ENCODE assay signal across 31 cellular contexts in genomic region chr18:60122339-60122738, GRCh38.
"Had no signal": no experiment of that assay in that cellular context is flagged by ENCODE, and none has a peak within 500 bp of the region (broad histone marks: within the 10 kb centered on the region; RNA-seq: fewer than 3 reads in every experiment).

No MANE protein-coding gene starts in this region.

- H3K9me3 Mint-ChIP-seq: brain had no signal

- H3K27me3 Mint-ChIP-seq: activated naive CD8-positive, alpha-beta T cell; memory B cell; stimulated activated memory B cell treated with anti-CD40 and anti-IgM and Interleukin-4, amounts not matched to agents 10 μg/mL and 1 μg/mL and 100 μg/mL, for 72 hours; T-helper 17 cell had no signal

- ATAC-seq: activated T-cell treated with anti-CD3 and anti-CD28 coated beads, Interleukin-2, amount 50 U/mL, for 72 hours; esophagus mucosa; heart left ventricle; naive thymus-derived CD8-positive, alpha-beta T cell; stimulated activated memory B cell treated with anti-CD40 and anti-IgM and Interleukin-4, amounts not matched to agents 10 μg/mL and 1 μg/mL and 100 μg/mL, for 72 hours; T-helper 17 cell had no signal

- H3K27me3 ChIP-seq: ascending aorta, cardiac muscle cell, heart left ventricle, right atrium auricular region, stomach, suprapubic skin, tibial nerve had no signal

- H3K36me3 Mint-ChIP-seq: activated naive CD8-positive, alpha-beta T cell; brain; immature natural killer cell; memory B cell; naive thymus-derived CD8-positive, alpha-beta T cell; stimulated activated memory B cell treated with anti-CD40 and anti-IgM and Interleukin-4, amounts not matched to agents 10 μg/mL and 1 μg/mL and 100 μg/mL, for 72 hours had no signal

- H3K4me3 Mint-ChIP-seq: activated naive CD8-positive, alpha-beta T cell; activated T-cell treated with anti-CD3 and anti-CD28 coated beads, Interleukin-2, amount 50 U/mL, for 72 hours; brain; endodermal cell; immature natural killer cell; memory B cell; naive thymus-derived CD8-positive, alpha-beta T cell; neural crest cell; stimulated activated memory B cell treated with anti-CD40 and anti-IgM and Interleukin-4, amounts not matched to agents 10 μg/mL and 1 μg/mL and 100 μg/mL, for 72 hours; T-helper 17 cell had no signal

- H3K27ac ChIP-seq: ascending aorta, cardiac muscle cell, heart left ventricle, parathyroid adenoma, right atrium auricular region, stomach, suprapubic skin, tibial nerve, VCaP had no signal

- H3K27ac Mint-ChIP-seq: activated naive CD8-positive, alpha-beta T cell; activated T-cell treated with anti-CD3 and anti-CD28 coated beads, Interleukin-2, amount 50 U/mL, for 72 hours; brain; endodermal cell; immature natural killer cell; memory B cell; naive thymus-derived CD8-positive, alpha-beta T cell; stimulated activated memory B cell treated with anti-CD40 and anti-IgM and Interleukin-4, amounts not matched to agents 10 μg/mL and 1 μg/mL and 100 μg/mL, for 72 hours; T-helper 17 cell had no signal

- DNase-seq: activated CD4-positive, alpha-beta T cell treated with anti-CD3 and anti-CD28 coated beads for 4 hours; activated CD4-positive, alpha-beta T cell treated with anti-CD3 and anti-CD28 coated beads, Interleukin-2, amount 50 U/mL, for 4 hours; activated effector memory CD4-positive, alpha-beta T cell treated with Interleukin-2 at 50 U/mL for 16 hours; activated naive CD4-positive, alpha-beta T cell treated with Interleukin-2 at 50 U/mL for 16 hours; activated T-cell treated with anti-CD3 and anti-CD28 coated beads for 4 hours; activated T-cell treated with anti-CD3 and anti-CD28 coated beads, Interleukin-2, amount 50 U/mL, for 72 hours; endodermal cell; foreskin fibroblast; heart left ventricle; immature natural killer cell; kidney; naive thymus-derived CD8-positive, alpha-beta T cell; stimulated activated CD4-positive, alpha-beta T cell treated with anti-CD3 and anti-CD28 coated beads, Interleukin-1b, Interleukin-23, amount 100 ng/mL, for 48 hours; stimulated activated CD4-positive, alpha-beta T cell treated with anti-CD3 and anti-CD28 coated beads, Interleukin-4, amount 100 ng/mL, for 4 hours; stimulated activated CD8-positive, alpha-beta memory T cell treated with anti-CD3 and anti-CD28 coated beads, Interleukin-4, amount 100 ng/mL, for 48 hours; stomach; T-helper 17 cell; T1000 had no signal

- H3K4me1 Mint-ChIP-seq: brain; immature natural killer cell; memory B cell; naive thymus-derived CD8-positive, alpha-beta T cell; neural crest cell; T-helper 17 cell had no signal
